Comparison of ENCODE assay signal across 29 cellular contexts in genomic region chr2:61807036-61807757, GRCh38.
"Had no signal": no experiment of that assay in that cellular context is flagged by ENCODE, and none has a peak within 500 bp of the region (broad histone marks: within the 10 kb centered on the region; RNA-seq: fewer than 3 reads in every experiment).

No MANE protein-coding gene starts in this region.

- FAIRE-seq: keratinocyte, small intestine had no signal

- H3K9me3 ChIP-seq: breast epithelium, psoas muscle, sigmoid colon, testis, transverse colon had no signal

- H2AFZ ChIP-seq: parathyroid adenoma had no signal

- DNase-seq: activated CD4-positive, alpha-beta T cell treated with anti-CD3 and anti-CD28 coated beads for 36 hours; activated CD4-positive, CD25-positive, alpha-beta regulatory T cell; activated CD8-positive, alpha-beta memory T cell treated with anti-CD3 and anti-CD28 coated beads, Interleukin-2, amount 10 ng/mL, durations not matched to agents 7 days and 5 days; activated CD8-positive, alpha-beta T cell treated with anti-CD3 and anti-CD28 coated beads, Interleukin-2, amount 10 ng/mL, durations not matched to agents 7 days and 5 days; activated naive CD4-positive, alpha-beta T cell; activated T-cell treated with anti-CD3 and anti-CD28 coated beads for 4 hours; activated T-cell treated with anti-CD3 and anti-CD28 coated beads, Interleukin-2, amount 50 U/mL, for 72 hours; endodermal cell; foreskin fibroblast; hippocampal formation; left cardiac atrium; midbrain; naive thymus-derived CD4-positive, alpha-beta T cell; nucleus accumbens; psoas muscle; sigmoid colon; small intestine; stimulated activated CD4-positive, alpha-beta T cell treated with anti-CD3 and anti-CD28 coated beads, Interleukin-4, amount 100 ng/mL, for 4 hours; stimulated activated naive CD8-positive, alpha-beta T cell treated with anti-CD3 and anti-CD28 coated beads, Interleukin-15, Interleukin-2, amounts not matched to agents 100 U/mL and 50 U/mL, for 24 hours; testis; transverse colon had no signal

- H3K4me3 ChIP-seq: breast epithelium, psoas muscle, sigmoid colon, testis, transverse colon had no signal

- H3K4me1 ChIP-seq: breast epithelium, parathyroid adenoma, psoas muscle, sigmoid colon, testis, transverse colon had no signal

- H3K36me3 Mint-ChIP-seq: activated CD8-positive, alpha-beta memory T cell treated with anti-CD3 and anti-CD28 coated beads, Interleukin-2, amount 10 ng/mL, durations not matched to agents 7 days and 5 days; activated naive CD4-positive, alpha-beta T cell treated with anti-CD3 and anti-CD28 coated beads, Interleukin-2, amount 50 U/mL, for 72 hours had no signal

- ATAC-seq: activated CD4-positive, alpha-beta T cell treated with anti-CD3 and anti-CD28 coated beads for 36 hours; activated CD8-positive, alpha-beta memory T cell treated with anti-CD3 and anti-CD28 coated beads, Interleukin-2, amount 10 ng/mL, durations not matched to agents 7 days and 5 days; activated CD8-positive, alpha-beta T cell treated with anti-CD3 and anti-CD28 coated beads, Interleukin-2, amount 10 ng/mL, durations not matched to agents 7 days and 5 days; activated naive CD4-positive, alpha-beta T cell treated with anti-CD3 and anti-CD28 coated beads, Interleukin-2, amount 50 U/mL, for 72 hours; activated T-cell treated with anti-CD3 and anti-CD28 coated beads, Interleukin-2, amount 50 U/mL, for 72 hours; esophagus mucosa; left cardiac atrium; naive thymus-derived CD4-positive, alpha-beta T cell; psoas muscle; stimulated activated naive CD8-positive, alpha-beta T cell treated with anti-CD3 and anti-CD28 coated beads, Interleukin-15, Interleukin-2, amounts not matched to agents 100 U/mL and 50 U/mL, for 24 hours had no signal

- H3K27me3 Mint-ChIP-seq: dendritic cell treated with granulocyte-macrophage colony-stimulating factor and Interleukin-4, amounts not matched to agents 40 ng/mL and 50 ng/mL, for 4 days had no signal

- H3K27me3 ChIP-seq: breast epithelium, sigmoid colon, testis, transverse colon had no signal

- H3K36me3 ChIP-seq: breast epithelium, sigmoid colon, transverse colon had no signal

- H3K9me3 Mint-ChIP-seq: activated naive CD4-positive, alpha-beta T cell treated with anti-CD3 and anti-CD28 coated beads, Interleukin-2, amount 50 U/mL, for 72 hours; activated T-cell treated with anti-CD3 and anti-CD28 coated beads, Interleukin-2, amount 50 U/mL, for 72 hours; central memory CD8-positive, alpha-beta T cell; dendritic cell treated with granulocyte-macrophage colony-stimulating factor and Interleukin-4, amounts not matched to agents 40 ng/mL and 50 ng/mL, for 4 days; endodermal cell; naive thymus-derived CD4-positive, alpha-beta T cell; neural crest cell had no signal

- H3K4me1 Mint-ChIP-seq: central memory CD8-positive, alpha-beta T cell; neural crest cell had no signal

- H3K9ac ChIP-seq: parathyroid adenoma had no signal

- H3K79me2 ChIP-seq: parathyroid adenoma had no signal

- H3K4me3 Mint-ChIP-seq: activated CD4-positive, alpha-beta T cell treated with anti-CD3 and anti-CD28 coated beads for 36 hours; activated CD8-positive, alpha-beta memory T cell treated with anti-CD3 and anti-CD28 coated beads, Interleukin-2, amount 10 ng/mL, durations not matched to agents 7 days and 5 days; activated CD8-positive, alpha-beta T cell treated with anti-CD3 and anti-CD28 coated beads, Interleukin-2, amount 10 ng/mL, durations not matched to agents 7 days and 5 days; central memory CD8-positive, alpha-beta T cell; dendritic cell treated with granulocyte-macrophage colony-stimulating factor and Interleukin-4, amounts not matched to agents 40 ng/mL and 50 ng/mL, for 4 days; endodermal cell; naive thymus-derived CD4-positive, alpha-beta T cell; neural crest cell had no signal

- H3K27ac ChIP-seq: breast epithelium, parathyroid adenoma, psoas muscle, sigmoid colon, testis, transverse colon had no signal

- H3K27ac Mint-ChIP-seq: activated CD4-positive, alpha-beta T cell treated with anti-CD3 and anti-CD28 coated beads for 36 hours; activated CD8-positive, alpha-beta memory T cell treated with anti-CD3 and anti-CD28 coated beads, Interleukin-2, amount 10 ng/mL, durations not matched to agents 7 days and 5 days; activated CD8-positive, alpha-beta T cell treated with anti-CD3 and anti-CD28 coated beads, Interleukin-2, amount 10 ng/mL, durations not matched to agents 7 days and 5 days; activated naive CD4-positive, alpha-beta T cell treated with anti-CD3 and anti-CD28 coated beads, Interleukin-2, amount 50 U/mL, for 72 hours; activated T-cell treated with anti-CD3 and anti-CD28 coated beads, Interleukin-2, amount 50 U/mL, for 72 hours; dendritic cell treated with granulocyte-macrophage colony-stimulating factor and Interleukin-4, amounts not matched to agents 40 ng/mL and 50 ng/mL, for 4 days; endodermal cell; naive thymus-derived CD4-positive, alpha-beta T cell had no signal
